1 cellular context compared by ENCODE assay signal in genomic region chr5:62317810-62318209, GRCh38.
TF ChIP-seq lines count a peak whose summit lies in the region.

No MANE protein-coding gene starts in this region.

TF ChIP-seq in WTC11, 78 proteins besides CTCF, POLR2A, EP300 and RAD21:
- TF ChIP-seq, protein P1, sequence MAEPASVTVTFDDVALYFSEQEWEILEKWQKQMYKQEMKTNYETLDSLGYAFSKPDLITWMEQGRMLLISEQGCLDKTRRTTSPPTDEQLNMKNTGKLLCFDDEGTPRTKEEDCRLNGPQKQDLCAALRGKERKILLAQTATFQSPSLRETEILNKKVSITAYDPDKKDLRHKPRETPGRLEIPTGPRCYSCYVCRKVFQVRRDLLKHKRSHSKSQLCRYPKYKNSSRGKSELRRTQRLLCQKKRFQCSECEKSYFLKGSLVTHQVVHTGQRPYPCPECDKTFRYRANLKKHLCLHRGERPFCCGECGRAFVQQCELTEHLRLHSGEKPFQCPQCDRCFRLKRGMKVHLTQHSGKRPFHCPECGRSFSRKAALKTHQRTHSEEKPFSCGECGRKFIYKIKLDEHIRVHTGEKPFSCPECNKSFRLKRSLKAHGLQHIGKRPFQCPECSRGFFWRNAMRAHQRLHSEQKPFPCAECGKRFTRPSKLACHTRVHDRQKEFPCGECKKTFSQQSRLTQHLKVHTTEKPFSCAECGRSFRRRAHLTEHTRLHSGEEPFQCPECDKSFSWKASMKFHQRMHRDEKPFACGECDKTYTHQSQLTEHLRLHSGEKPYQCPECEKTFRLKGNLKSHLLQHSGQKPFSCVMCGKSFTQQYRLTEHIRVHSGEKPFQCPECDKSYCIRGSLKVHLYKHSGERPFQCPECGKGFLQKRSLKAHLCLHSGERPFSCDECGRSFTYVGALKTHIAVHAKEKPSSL (CRISPR knock-in tag; conservative IDR thresholded peaks at IDR 0.05): no peak
- no peak for TF ChIP-seq SP1 (CRISPR knock-in tag; conservative IDR thresholded peaks at IDR 0.05)
- TF ChIP-seq ATF2 (CRISPR knock-in tag; IDR thresholded peaks at IDR 0.05; ENCODE audit: borderline replicate concordance, low read depth): no peak
- TF ChIP-seq ZNF396 (CRISPR knock-in tag; IDR thresholded peaks at IDR 0.05; ENCODE audit: borderline replicate concordance): no peak
- no peak for TF ChIP-seq ETV6 (CRISPR knock-in tag; IDR thresholded peaks at IDR 0.05)
- no peak for TF ChIP-seq USF2 (CRISPR knock-in tag; IDR thresholded peaks at IDR 0.05)
- TF ChIP-seq NFE2L1 (CRISPR knock-in tag; IDR thresholded peaks at IDR 0.05): no peak
